In the genomic region with DNA sequence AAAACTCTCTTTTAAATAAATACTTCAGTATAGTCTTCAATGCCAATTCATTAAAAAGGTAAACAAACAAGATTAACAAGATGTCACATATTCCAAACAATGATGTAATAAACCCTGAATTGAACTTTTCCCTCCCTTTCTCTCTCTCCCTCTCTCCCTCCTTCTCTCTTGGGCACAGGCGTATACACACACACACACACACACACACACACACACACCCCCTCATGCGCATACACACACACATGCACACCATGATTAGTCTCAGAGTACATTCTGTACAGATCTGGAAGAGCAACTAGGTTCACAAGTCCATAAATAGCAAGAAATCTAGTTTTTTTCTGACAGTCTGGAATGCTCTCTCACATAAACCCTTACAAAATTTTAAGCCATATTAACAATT, we compare ENCODE assay signal across 2 cellular contexts.
TF ChIP-seq lines count a peak whose summit lies in the region.

No MANE protein-coding gene starts in this region.

TF ChIP-seq in H1, 55 proteins besides CTCF, POLR2A, EP300 and RAD21:
- TF ChIP-seq SP2 (IDR thresholded peaks at IDR 0.05; ENCODE audit: low read length) (no peak), CHD2 (IDR thresholded peaks at IDR 0.05; ENCODE audit: low read length) (no peak), CTBP2 (IDR thresholded peaks at IDR 0.05; ENCODE audit: borderline replicate concordance, insufficient read depth, insufficient read length, low read length) (no peak), TEAD4 (IDR thresholded peaks at IDR 0.05; ENCODE audit: low read depth, low read length) (no peak), EGR1 (IDR thresholded peaks at IDR 0.05; ENCODE audit: borderline replicate concordance, low read depth, low read length) (no peak), SAP30 (IDR thresholded peaks at IDR 0.05; ENCODE audit: insufficient read depth, insufficient replicate concordance, low read length) (no peak), TAF1 (IDR thresholded peaks at IDR 0.05; ENCODE audit: low read depth, low read length) (no peak), BACH1 (IDR thresholded peaks at IDR 0.05; ENCODE audit: low read length) (no peak), POLR2AphosphoS5 (IDR thresholded peaks at IDR 0.05; ENCODE audit: low read depth, low read length) (no peak), JUN (IDR thresholded peaks at IDR 0.05; ENCODE audit: low read depth, low read length) (no peak), SIRT6 (IDR thresholded peaks at IDR 0.05; ENCODE audit: low read length) (no peak), ATF2 (IDR thresholded peaks at IDR 0.05; ENCODE audit: low read length) (no peak)

TF ChIP-seq in liver, 16 proteins besides CTCF, POLR2A, EP300 and RAD21:
- no peak for TF ChIP-seq YY1 (IDR thresholded peaks at IDR 0.05)
- TF ChIP-seq REST (IDR thresholded peaks at IDR 0.05): no peak
- TF ChIP-seq TAF1 (conservative IDR thresholded peaks at IDR 0.05): no peak
- no peak for TF ChIP-seq EGR1 (IDR thresholded peaks at IDR 0.05; ENCODE audit: low read depth in 2 of 2)
- peak; percentile 66 for TF ChIP-seq NR2F2 (IDR thresholded peaks at IDR 0.05)
- TF ChIP-seq GABPA (IDR thresholded peaks at IDR 0.05 in 1 of 2, conservative IDR thresholded peaks at IDR 0.05 in 1 of 2): no peak
- TF ChIP-seq RXRA (IDR thresholded peaks at IDR 0.05): peak; percentile 75 to 91
- TF ChIP-seq FOXA2 (IDR thresholded peaks at IDR 0.05): peak; percentile 26
- TF ChIP-seq HNF4G (IDR thresholded peaks at IDR 0.05): no peak
- TF ChIP-seq, protein P1, sequence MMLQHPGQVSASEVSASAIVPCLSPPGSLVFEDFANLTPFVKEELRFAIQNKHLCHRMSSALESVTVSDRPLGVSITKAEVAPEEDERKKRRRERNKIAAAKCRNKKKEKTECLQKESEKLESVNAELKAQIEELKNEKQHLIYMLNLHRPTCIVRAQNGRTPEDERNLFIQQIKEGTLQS (IDR thresholded peaks at IDR 0.05): peak; percentile 41
- peak; percentile 46 to 55 for TF ChIP-seq HNF4A (conservative IDR thresholded peaks at IDR 0.05)
- peak; percentile 19 for TF ChIP-seq MAX (IDR thresholded peaks at IDR 0.05)
- peak; percentile 19 for TF ChIP-seq FOXA1 (IDR thresholded peaks at IDR 0.05)
- peak; percentile 87 for TF ChIP-seq SP1 (IDR thresholded peaks at IDR 0.05)
- peak; percentile 29 to 80 for TF ChIP-seq JUND (IDR thresholded peaks at IDR 0.05)
- TF ChIP-seq ZBTB33 (IDR thresholded peaks at IDR 0.05): no peak
